In genomic region chrX:132631579-132632232, GRCh38 we compare ENCODE assay signal across 9 cellular contexts.
A peak's percentile ranks its signal among the peaks of the same experiment; 100 is the strongest.
DNase-seq lines count a peak whose midpoint lies in the region; ATAC-seq and TF ChIP-seq lines count a peak whose summit lies in the region.
"Had no signal": no experiment of that assay in that cellular context is flagged by ENCODE, and none has a peak within 500 bp of the region (broad histone marks: within the 10 kb centered on the region; RNA-seq: fewer than 3 reads in every experiment).

No MANE protein-coding gene starts in this region.

- ATAC-seq in heart left ventricle, result peak in 2 of 4 donors; percentile 49 to 58
- ATAC-seq in left ventricle myocardium superior, result no peak
- ATAC-seq in HG03280 (IDR thresholded peaks at IDR 0.05; ENCODE audit: unreplicated experiment), result no peak

- H3K4me3 ChIP-seq in heart left ventricle, result no peak overlapping the region
- no peak overlapping the region for H3K4me3 ChIP-seq in HL-60 (replicated peaks; ENCODE audit: insufficient read depth, low read length)
- H3K4me3 ChIP-seq in left ventricle myocardium inferior, result no peak overlapping the region

- intact Hi-C loops in heart left ventricle (cut with DNase I) (loop anchor here in 6 of 10 donors (5.0 to 10.0 kb wide), 4 partner anchors 404 to 789 kb away; no protein-coding TSS in a partner anchor), left ventricle myocardium superior (cut with micrococcal nuclease) (no loop called here), left ventricle myocardium inferior (cut with micrococcal nuclease) (no loop called here)

- TF ChIP-seq POLR2A in heart left ventricle (IDR thresholded peaks at IDR 0.05), result no peak

- H3K9me3 ChIP-seq in heart left ventricle (no peaks in the 10 kb centered on the region), left ventricle myocardium inferior (replicated peaks) (no peaks in the 10 kb centered on the region)

- TF ChIP-seq CTCF in heart left ventricle (IDR thresholded peaks at IDR 0.05) (peak in 11 of 12 donors; percentile 26 to 55 (median 46)), HL-60 (IDR thresholded peaks at IDR 0.05; ENCODE audit: insufficient read depth, low read length) (peak; percentile 26), left ventricle myocardium inferior (IDR thresholded peaks at IDR 0.05; ENCODE audit: borderline replicate concordance) (peak; percentile 57)

- H3K4me1 ChIP-seq in heart left ventricle, result no peaks in the 10 kb centered on the region
- H3K4me1 ChIP-seq in left ventricle myocardium inferior, result no peaks in the 10 kb centered on the region

- DNase-seq in heart left ventricle (no peak), left ventricle myocardium superior (no peak), HL-60 (ENCODE audit: low read depth in 1 of 2, low spot score in 1 of 2) (peak in 1 of 2 experiments; percentile 12), SW480 (ENCODE audit: low spot score) (peak; percentile 49), left ventricle myocardium inferior (no peak), superior temporal gyrus (ENCODE audit: extremely low spot score) (peak; percentile 35), cortex of kidney (lab: John Stamatoyannopoulos, UW) (no peak)
- DNase-seq: activated naive CD8-positive, alpha-beta T cell treated with anti-CD3 and anti-CD28 coated beads, Interleukin-2, amount 10 ng/mL, durations not matched to agents 7 days and 5 days had no signal

- H3K27me3 ChIP-seq in heart left ventricle (peaks cover 0 to 7% (median 0%) of the 10 kb centered on the region in 9 donors), HL-60 (ENCODE audit: insufficient read depth, poor library complexity, severe bottlenecking) (peaks cover 7% of the 10 kb centered on the region), left ventricle myocardium inferior (ENCODE audit: low read depth) (no peaks in the 10 kb centered on the region)

- H3K36me3 ChIP-seq in heart left ventricle (no peaks in the 10 kb centered on the region), left ventricle myocardium inferior (no peaks in the 10 kb centered on the region)

- no peak overlapping the region for H3K27ac ChIP-seq in heart left ventricle
- no peak overlapping the region for H3K27ac ChIP-seq in HL-60 (replicated peaks)
- no peak overlapping the region for H3K27ac ChIP-seq in left ventricle myocardium inferior (replicated peaks)

- 41 to 52% (median 50%) methylated on average over 3 of the region's 3 CpGs for WGBS in heart left ventricle, 4 donors

Comparison
In these comparisons a context has a peak if more than half of its experiments do, and no peak if none do; other contexts are left out.
1. intact Hi-C loops: an anchor here in heart left ventricle (5.0 to 10.0 kb wide); none called in left ventricle myocardium superior and left ventricle myocardium inferior.
2. DNase-seq: peak in SW480 (single experiment) and superior temporal gyrus (single experiment); none in heart left ventricle (0 of 5), left ventricle myocardium superior (single experiment), left ventricle myocardium inferior (single experiment) and cortex of kidney (single experiment).
3. Peak in every context shown above with its lines, with median percentiles within 50 percentile points of each other: CTCF ChIP-seq.